ENCODE assay signal across 15 cellular contexts in genomic region chrX:21883258-21883657, GRCh38. TPM values are rescaled to one million over a fixed set of nuclear protein-coding genes. Genes with fewer than 3 reads are reported as not detected.
A peak's percentile ranks its signal among the peaks of the same experiment; 100 is the strongest.
DNase-seq lines count a peak whose midpoint lies in the region; ATAC-seq and TF ChIP-seq lines count a peak whose summit lies in the region.
"Had no signal": no experiment of that assay in that cellular context is flagged by ENCODE, and none has a peak within 500 bp of the region (broad histone marks: within the 10 kb centered on the region; RNA-seq: fewer than 3 reads in every experiment).

No MANE protein-coding gene starts in this region.

- H3K4me3 Mint-ChIP-seq in Calu3 (ENCODE audit: low read depth, unreplicated experiment) (no peak overlapping the region), osteocyte (ENCODE audit: unreplicated experiment) (no peak overlapping the region)
- H3K4me3 Mint-ChIP-seq: activated naive CD8-positive, alpha-beta T cell treated with anti-CD3 and anti-CD28 coated beads, Interleukin-2, amount 10 ng/mL, durations not matched to agents 7 days and 5 days; T-cell had no signal

- BruUV-seq in Calu3 (replicated peaks; lab: Mats Ljungman, UMichigan), result TSS peak; percentile 42

- DNase-seq in Calu3, result no peak
- peak; percentile 98 for DNase-seq in SK-MEL-5 (ENCODE audit: low read depth, low spot score)
- peak; percentile 17 for DNase-seq in globus pallidus (ENCODE audit: low spot score)
- no peak for DNase-seq in osteocyte (ENCODE audit: extremely low spot score, unreplicated experiment)
- DNase-seq in NCI-H187 (lab: John Stamatoyannopoulos, UW), result no peak
- no peak for DNase-seq in activated gamma-delta T cell (lab: John Stamatoyannopoulos, UW)
- DNase-seq in NCI-H2196 (lab: John Stamatoyannopoulos, UW; ENCODE audit: unreplicated experiment), result no peak
- DNase-seq: activated CD4-positive, alpha-beta T cell treated with anti-CD3 and anti-CD28 coated beads for 1 hour; activated naive CD8-positive, alpha-beta T cell treated with anti-CD3 and anti-CD28 coated beads, Interleukin-2, amount 10 ng/mL, durations not matched to agents 7 days and 5 days; DMS79; NCI-H226; OCI-M1; posterior cingulate gyrus had no signal

- CTCF ChIA-PET in Calu3 (lab: Charles Lee), result interaction anchor here (0.6 kb wide), 1 partner anchor 14 kb away, joined by 3 read pairs; no protein-coding TSS in a partner anchor

- in situ Hi-C loops in SK-MEL-5 (cut with HindIII; ENCODE audit: low pct_unique_long_range_greater_than_20kb, low sequenced_read_pairs), result no loop called here

- ATAC-seq in HG03045 (IDR thresholded peaks at IDR 0.05; ENCODE audit: unreplicated experiment), result no peak
- ATAC-seq: T-cell had no signal

- H3K4me1 Mint-ChIP-seq in Calu3 (ENCODE audit: low read depth, unreplicated experiment), result no peaks in the 10 kb centered on the region
- peaks cover 49% of the 10 kb centered on the region for H3K4me1 Mint-ChIP-seq in osteocyte (ENCODE audit: unreplicated experiment)
- H3K4me1 Mint-ChIP-seq: activated naive CD8-positive, alpha-beta T cell treated with anti-CD3 and anti-CD28 coated beads, Interleukin-2, amount 10 ng/mL, durations not matched to agents 7 days and 5 days; T-cell had no signal

- no peaks in the 10 kb centered on the region for H3K36me3 Mint-ChIP-seq in Calu3 (ENCODE audit: insufficient read depth, unreplicated experiment)
- H3K36me3 Mint-ChIP-seq in osteocyte (ENCODE audit: unreplicated experiment), result peaks cover 6% of the 10 kb centered on the region

- TF ChIP-seq CTCF in Calu3 (IDR thresholded peaks at IDR 0.05; ENCODE audit: unreplicated experiment), result no peak
- no peak for TF ChIP-seq CTCF in osteocyte (IDR thresholded peaks at IDR 0.05)

- no peaks in the 10 kb centered on the region for H3K27me3 Mint-ChIP-seq in Calu3 (ENCODE audit: unreplicated experiment)
- no peaks in the 10 kb centered on the region for H3K27me3 Mint-ChIP-seq in osteocyte (ENCODE audit: unreplicated experiment)
- H3K27me3 Mint-ChIP-seq: activated naive CD8-positive, alpha-beta T cell treated with anti-CD3 and anti-CD28 coated beads, Interleukin-2, amount 10 ng/mL, durations not matched to agents 7 days and 5 days had no signal

- intact Hi-C loops in Calu3 (cut with micrococcal nuclease; ENCODE audit: unreplicated experiment), result no loop called here

- H3K9me3 Mint-ChIP-seq in Calu3 (ENCODE audit: low read depth, unreplicated experiment), result no peaks in the 10 kb centered on the region
- no peaks in the 10 kb centered on the region for H3K9me3 Mint-ChIP-seq in osteocyte (ENCODE audit: unreplicated experiment)
- H3K9me3 Mint-ChIP-seq: activated naive CD8-positive, alpha-beta T cell treated with anti-CD3 and anti-CD28 coated beads, Interleukin-2, amount 10 ng/mL, durations not matched to agents 7 days and 5 days; T-cell had no signal

- H3K27ac Mint-ChIP-seq in Calu3 (ENCODE audit: unreplicated experiment) (no peak overlapping the region), osteocyte (ENCODE audit: unreplicated experiment) (peak overlapping the region; percentile 72)
- H3K27ac Mint-ChIP-seq: activated naive CD8-positive, alpha-beta T cell treated with anti-CD3 and anti-CD28 coated beads, Interleukin-2, amount 10 ng/mL, durations not matched to agents 7 days and 5 days; T-cell had no signal

RNA-seq across cellular contexts. Expression of gene YY2, which starts 27.5 kb away (rescaled TPM):
- total RNA-seq in Calu3 (2022), result 4.6 and 4.7 TPM in 2 replicates
- total RNA-seq in SK-MEL-5 (2014; rRNA removed; shearing (Covaris generic)), result 1.8 and 2.4 TPM in 2 replicates
- 7.5 and 9.9 TPM in 2 replicates for polyA plus RNA-seq in SK-MEL-5 (2015; cell fraction: cytosol; rRNA removed)
- polyA plus RNA-seq in SK-MEL-5 (2015; cell fraction: nucleus; rRNA removed), result 7.5 and 11.9 TPM in 2 replicates
- 4.7 and 5.8 TPM in 2 replicates for total RNA-seq in osteocyte

RNA-seq across cellular contexts. Expression of gene MBTPS2, which starts 43.8 kb away (rescaled TPM):
- total RNA-seq in Calu3 (2022) (27.6 and 29.7 TPM in 2 replicates), osteocyte (23.7 and 25.1 TPM in 2 replicates)
- 19.6 and 20.0 TPM in 2 replicates for total RNA-seq in SK-MEL-5 (2014; rRNA removed; shearing (Covaris generic))
- polyA plus RNA-seq in SK-MEL-5 (2015; cell fraction: cytosol; rRNA removed), result 52.5 and 74.2 TPM in 2 replicates
- polyA plus RNA-seq in SK-MEL-5 (2015; cell fraction: nucleus; rRNA removed), result 12.9 and 14.6 TPM in 2 replicates

RNA-seq across cellular contexts. Expression of gene SMS, which starts 57.3 kb away (rescaled TPM):
- total RNA-seq in Calu3 (2022) (215 and 225 TPM in 2 replicates), osteocyte (91.4 and 94.5 TPM in 2 replicates)
- total RNA-seq in SK-MEL-5 (2014; rRNA removed; shearing (Covaris generic)), result 792 and 838 TPM in 2 replicates
- polyA plus RNA-seq in SK-MEL-5 (2015; cell fraction: cytosol; rRNA removed), result 473 and 539 TPM in 2 replicates
- polyA plus RNA-seq in SK-MEL-5 (2015; cell fraction: nucleus; rRNA removed), result 106 and 133 TPM in 2 replicates

Comparison
In these comparisons a context has a peak if more than half of its experiments do, and no peak if none do; other contexts are left out.
1. DNase-seq: peak in SK-MEL-5 (single experiment) and globus pallidus (single experiment); none in Calu3 (single experiment), osteocyte (single experiment), NCI-H187 (0 of 2), activated gamma-delta T cell (single experiment) and NCI-H2196 (single experiment).